Comparison of ENCODE assay signal across 1 cellular context in the genomic region with DNA sequence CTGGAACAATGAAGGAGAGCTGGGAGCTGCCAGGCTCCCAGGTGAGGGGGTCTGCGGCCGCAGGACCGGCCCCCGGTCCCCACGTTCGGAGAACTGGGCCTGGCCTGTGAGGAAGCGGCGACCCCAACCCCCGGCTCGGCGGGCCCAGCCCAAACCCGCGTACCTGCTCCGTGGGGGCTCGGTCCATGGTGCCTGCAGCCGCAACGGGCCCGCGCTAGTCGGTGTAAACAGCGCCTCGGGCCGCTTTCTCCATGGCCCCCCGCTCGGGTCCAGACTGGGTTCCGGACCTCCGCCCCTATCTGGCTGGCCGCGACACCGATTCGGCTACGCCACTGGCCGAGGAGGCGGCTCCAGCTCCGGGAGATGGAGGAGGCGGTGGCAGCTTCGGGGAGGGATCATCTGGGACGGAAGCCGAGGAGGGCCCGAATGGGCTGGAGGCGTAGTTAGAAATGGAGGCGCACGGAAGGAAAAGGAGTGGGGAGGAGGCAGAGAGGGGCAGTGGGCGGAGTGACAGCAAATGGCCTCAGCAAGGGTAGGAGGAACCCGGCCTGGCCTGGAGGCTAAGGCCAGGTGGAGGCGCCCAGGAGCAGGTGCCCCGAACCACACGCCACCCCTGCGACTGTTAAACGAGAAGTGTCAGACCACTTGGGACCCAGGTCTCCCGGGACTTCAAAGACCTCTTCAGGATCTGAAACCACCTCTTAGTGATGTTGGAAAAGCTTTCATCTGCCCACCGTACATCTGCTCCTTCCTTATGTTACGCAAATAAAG.
A peak's percentile ranks its signal among the peaks of the same experiment; 100 is the strongest.
TF ChIP-seq lines count a peak whose summit lies in the region.

A gene with protein sequence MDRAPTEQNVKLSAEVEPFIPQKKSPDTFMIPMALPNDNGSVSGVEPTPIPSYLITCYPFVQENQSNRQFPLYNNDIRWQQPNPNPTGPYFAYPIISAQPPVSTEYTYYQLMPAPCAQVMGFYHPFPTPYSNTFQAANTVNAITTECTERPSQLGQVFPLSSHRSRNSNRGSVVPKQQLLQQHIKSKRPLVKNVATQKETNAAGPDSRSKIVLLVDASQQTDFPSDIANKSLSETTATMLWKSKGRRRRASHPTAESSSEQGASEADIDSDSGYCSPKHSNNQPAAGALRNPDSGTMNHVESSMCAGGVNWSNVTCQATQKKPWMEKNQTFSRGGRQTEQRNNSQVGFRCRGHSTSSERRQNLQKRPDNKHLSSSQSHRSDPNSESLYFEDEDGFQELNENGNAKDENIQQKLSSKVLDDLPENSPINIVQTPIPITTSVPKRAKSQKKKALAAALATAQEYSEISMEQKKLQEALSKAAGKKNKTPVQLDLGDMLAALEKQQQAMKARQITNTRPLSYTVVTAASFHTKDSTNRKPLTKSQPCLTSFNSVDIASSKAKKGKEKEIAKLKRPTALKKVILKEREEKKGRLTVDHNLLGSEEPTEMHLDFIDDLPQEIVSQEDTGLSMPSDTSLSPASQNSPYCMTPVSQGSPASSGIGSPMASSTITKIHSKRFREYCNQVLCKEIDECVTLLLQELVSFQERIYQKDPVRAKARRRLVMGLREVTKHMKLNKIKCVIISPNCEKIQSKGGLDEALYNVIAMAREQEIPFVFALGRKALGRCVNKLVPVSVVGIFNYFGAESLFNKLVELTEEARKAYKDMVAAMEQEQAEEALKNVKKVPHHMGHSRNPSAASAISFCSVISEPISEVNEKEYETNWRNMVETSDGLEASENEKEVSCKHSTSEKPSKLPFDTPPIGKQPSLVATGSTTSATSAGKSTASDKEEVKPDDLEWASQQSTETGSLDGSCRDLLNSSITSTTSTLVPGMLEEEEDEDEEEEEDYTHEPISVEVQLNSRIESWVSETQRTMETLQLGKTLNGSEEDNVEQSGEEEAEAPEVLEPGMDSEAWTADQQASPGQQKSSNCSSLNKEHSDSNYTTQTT (minus strand): TSS at position 334 of the 771 bp plus-strand sequence. CDS start 147 bp downstream, at position 187.

TF ChIP-seq in HepG2, 621 proteins besides CTCF, POLR2A, EP300 and RAD21 (continued from another document and continues in another):
- TF ChIP-seq GLMP (CRISPR knock-in tag; IDR thresholded peaks at IDR 0.05; ENCODE audit: borderline replicate concordance) (no peak), GPN1 (CRISPR knock-in tag; IDR thresholded peaks at IDR 0.05; ENCODE audit: borderline replicate concordance) (no peak), ZEB1 (IDR thresholded peaks at IDR 0.05; ENCODE audit: insufficient replicate concordance, low read depth) (peak; percentile 55), KAT2B (IDR thresholded peaks at IDR 0.05; ENCODE audit: borderline replicate concordance, low read depth, low read length) (no peak), ZNF75D (CRISPR knock-in tag; IDR thresholded peaks at IDR 0.05; ENCODE audit: borderline replicate concordance) (no peak), ZNF407 (CRISPR knock-in tag; IDR thresholded peaks at IDR 0.05; ENCODE audit: not compliant biosample characterization) (no peak), ZFYVE20 (CRISPR knock-in tag; IDR thresholded peaks at IDR 0.05; ENCODE audit: borderline replicate concordance, low read depth) (no peak), HMGXB4 (CRISPR knock-in tag; IDR thresholded peaks at IDR 0.05; ENCODE audit: borderline replicate concordance in 1 of 2, low read depth in 1 of 2) (peak; percentile 97 to 98), SALL2 (CRISPR knock-in tag; IDR thresholded peaks at IDR 0.05) (peak; percentile 87), ZNF670 (CRISPR knock-in tag; IDR thresholded peaks at IDR 0.05; ENCODE audit: borderline replicate concordance) (0 out of 2 replicates have a peak, but pooled peaks have one; percentile 46), ZFP36L1 (CRISPR knock-in tag; IDR thresholded peaks at IDR 0.05) (peak; percentile 84), ZNF776 (CRISPR knock-in tag; IDR thresholded peaks at IDR 0.05) (peak; percentile 78; the same call in 1 of the 2 replicates), ZNF264 (CRISPR knock-in tag; IDR thresholded peaks at IDR 0.05) (no peak), HDAC1 (CRISPR knock-in tag; IDR thresholded peaks at IDR 0.05) (peak; percentile 99), ZNF121 (CRISPR knock-in tag; IDR thresholded peaks at IDR 0.05) (no peak; the same call in 1 of the 2 replicates), ETV6 (CRISPR knock-in tag; conservative IDR thresholded peaks at IDR 0.05) (peak; percentile 65), ZFP62 (CRISPR knock-in tag; IDR thresholded peaks at IDR 0.05) (0 out of 2 replicates have a peak, but pooled peaks have one; percentile 45), ZNF431 (CRISPR knock-in tag; IDR thresholded peaks at IDR 0.05; ENCODE audit: borderline replicate concordance, low read depth) (no peak), SMAD1 (CRISPR knock-in tag; IDR thresholded peaks at IDR 0.05; ENCODE audit: borderline replicate concordance, low read depth) (peak; percentile 83; the same call in 1 of the 2 replicates), XRCC5 (optimal IDR thresholded peaks at IDR 0.05; ENCODE audit: low read length) (peak; percentile 95), ADNP (CRISPR knock-in tag; IDR thresholded peaks at IDR 0.05) (no peak)
- TF ChIP-seq, protein P1, sequence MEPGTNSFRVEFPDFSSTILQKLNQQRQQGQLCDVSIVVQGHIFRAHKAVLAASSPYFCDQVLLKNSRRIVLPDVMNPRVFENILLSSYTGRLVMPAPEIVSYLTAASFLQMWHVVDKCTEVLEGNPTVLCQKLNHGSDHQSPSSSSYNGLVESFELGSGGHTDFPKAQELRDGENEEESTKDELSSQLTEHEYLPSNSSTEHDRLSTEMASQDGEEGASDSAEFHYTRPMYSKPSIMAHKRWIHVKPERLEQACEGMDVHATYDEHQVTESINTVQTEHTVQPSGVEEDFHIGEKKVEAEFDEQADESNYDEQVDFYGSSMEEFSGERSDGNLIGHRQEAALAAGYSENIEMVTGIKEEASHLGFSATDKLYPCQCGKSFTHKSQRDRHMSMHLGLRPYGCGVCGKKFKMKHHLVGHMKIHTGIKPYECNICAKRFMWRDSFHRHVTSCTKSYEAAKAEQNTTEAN (CRISPR knock-in tag; conservative IDR thresholded peaks at IDR 0.05): no peak; the same call in 1 of the 2 replicates
- TF ChIP-seq, protein P2, sequence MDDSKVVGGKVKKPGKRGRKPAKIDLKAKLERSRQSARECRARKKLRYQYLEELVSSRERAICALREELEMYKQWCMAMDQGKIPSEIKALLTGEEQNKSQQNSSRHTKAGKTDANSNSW (CRISPR knock-in tag; IDR thresholded peaks at IDR 0.05; ENCODE audit: borderline replicate concordance): no peak
- TF ChIP-seq, protein P3, sequence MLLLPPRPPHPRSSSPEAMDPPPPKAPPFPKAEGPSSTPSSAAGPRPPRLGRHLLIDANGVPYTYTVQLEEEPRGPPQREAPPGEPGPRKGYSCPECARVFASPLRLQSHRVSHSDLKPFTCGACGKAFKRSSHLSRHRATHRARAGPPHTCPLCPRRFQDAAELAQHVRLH (CRISPR knock-in tag; IDR thresholded peaks at IDR 0.05; ENCODE audit: borderline replicate concordance, low read depth): peak; percentile 98
- TF ChIP-seq, protein P4, sequence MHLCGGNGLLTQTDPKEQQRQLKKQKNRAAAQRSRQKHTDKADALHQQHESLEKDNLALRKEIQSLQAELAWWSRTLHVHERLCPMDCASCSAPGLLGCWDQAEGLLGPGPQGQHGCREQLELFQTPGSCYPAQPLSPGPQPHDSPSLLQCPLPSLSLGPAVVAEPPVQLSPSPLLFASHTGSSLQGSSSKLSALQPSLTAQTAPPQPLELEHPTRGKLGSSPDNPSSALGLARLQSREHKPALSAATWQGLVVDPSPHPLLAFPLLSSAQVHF (CRISPR knock-in tag; IDR thresholded peaks at IDR 0.05): no peak
